In the genomic region with DNA sequence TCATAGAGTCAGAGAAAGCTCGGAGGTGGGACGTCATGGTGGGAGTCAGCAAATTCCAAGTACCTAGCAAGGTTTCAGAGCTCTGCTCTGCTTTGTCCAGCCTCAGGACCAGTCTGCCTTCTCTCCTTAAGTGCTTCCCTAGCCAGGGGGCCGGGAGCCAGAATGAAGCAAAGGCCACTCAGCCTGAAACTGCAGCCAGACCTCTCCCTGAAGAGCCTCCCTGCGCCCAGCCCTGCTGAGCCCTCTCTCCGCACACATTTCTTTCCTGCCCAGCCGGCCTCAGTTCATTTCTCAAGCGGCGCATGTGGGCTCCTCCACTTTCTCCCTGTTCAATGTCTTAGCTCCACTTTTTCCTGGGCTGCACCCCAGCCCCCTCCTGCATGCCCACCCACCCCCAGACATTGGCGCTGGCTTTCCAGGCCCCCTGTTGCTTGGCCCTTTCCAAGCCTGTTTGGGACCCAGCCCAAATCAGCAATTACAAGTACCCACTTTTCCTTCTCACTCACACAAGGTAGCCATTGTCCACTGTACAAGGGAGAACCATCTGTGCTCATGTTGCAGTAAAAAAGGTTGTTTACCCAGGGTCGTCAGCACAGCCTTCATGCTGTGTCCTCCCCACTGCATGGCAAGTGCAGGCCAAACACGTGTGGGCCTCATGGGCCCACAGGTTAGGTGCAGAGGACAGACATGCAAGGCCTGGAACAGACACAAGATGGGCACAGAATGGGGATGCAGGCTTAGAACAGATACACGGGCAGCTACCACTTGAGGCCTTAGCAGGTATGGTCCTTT, we compare ENCODE assay signal across 22 cellular contexts.
DNase-seq lines count a peak whose midpoint lies in the region; ATAC-seq and TF ChIP-seq lines count a peak whose summit lies in the region.
"Had no signal": no experiment of that assay in that cellular context is flagged by ENCODE, and none has a peak within 500 bp of the region (broad histone marks: within the 10 kb centered on the region; RNA-seq: fewer than 3 reads in every experiment).

No MANE protein-coding gene starts in this region.

- no peaks in the 10 kb centered on the region for H3K36me3 ChIP-seq in H7 (replicated peaks; ENCODE audit: control insufficient read depth, insufficient read depth, low read length)
- H3K36me3 ChIP-seq in CD8-positive, alpha-beta T cell (ENCODE audit: insufficient read depth, low read length): no peaks in the 10 kb centered on the region
- H3K36me3 ChIP-seq: tibial nerve had no signal

- peak; percentile 32 for DNase-seq in NCI-H748 (lab: John Stamatoyannopoulos, UW; ENCODE audit: unreplicated experiment)
- DNase-seq in NCI-H748 treated with DMSO at 0.1 percent for 48 hours (lab: John Stamatoyannopoulos, UW): no peak
- peak; percentile 36 for DNase-seq in H7
- peak; percentile 9 for DNase-seq in fibroblast of the aortic adventitia (ENCODE audit: low read depth)
- peak; percentile 64 for DNase-seq in sciatic nerve (ENCODE audit: low spot score)
- DNase-seq in OCI-M1 (lab: John Stamatoyannopoulos, UW): no peak
- no peak for DNase-seq in SIG-M5 (lab: John Stamatoyannopoulos, UW)
- no peak for DNase-seq in CD8-positive, alpha-beta T cell
- DNase-seq: activated gamma-delta T cell treated with Interleukin-2 at 50 U/mL for 16 hours; Caco-2; caudate nucleus; foreskin keratinocyte; naive B cell; NCI-H1930; stimulated activated naive CD4-positive, alpha-beta T cell had no signal

- CTCF ChIA-PET in CD8-positive, alpha-beta T cell (lab: Charles Lee): no interaction called here

- peak; percentile 70 for ATAC-seq in sciatic nerve
- no peak for ATAC-seq in CD8-positive, alpha-beta T cell
- ATAC-seq: foreskin keratinocyte had no signal

- H3K27ac Mint-ChIP-seq in CD8-positive, alpha-beta T cell: no peak overlapping the region
- H3K27ac Mint-ChIP-seq: B cell, memory B cell had no signal

- H3K27ac ChIP-seq in CD8-positive, alpha-beta T cell (ENCODE audit: low read depth, low read length): no peak overlapping the region
- H3K27ac ChIP-seq: foreskin keratinocyte, hepatocyte, KMS-11, RWPE1, skin epidermis, tibial nerve had no signal

- no peaks in the 10 kb centered on the region for H3K9me3 ChIP-seq in CD8-positive, alpha-beta T cell (ENCODE audit: low read length)
- H3K9me3 ChIP-seq: Caco-2, tibial nerve had no signal

- H3K36me3 Mint-ChIP-seq in CD8-positive, alpha-beta T cell: no peaks in the 10 kb centered on the region

- H3K27me3 ChIP-seq in H7 (ENCODE audit: control insufficient read depth, insufficient read depth, low read length): no peaks in the 10 kb centered on the region; the same call in none of the 2 replicates
- H3K27me3 ChIP-seq in CD8-positive, alpha-beta T cell (ENCODE audit: insufficient read depth, low read length): no peaks in the 10 kb centered on the region
- H3K27me3 ChIP-seq: hepatocyte, tibial nerve had no signal

- no peaks in the 10 kb centered on the region for H3K4me1 Mint-ChIP-seq in CD8-positive, alpha-beta T cell (ENCODE audit: low read depth)

- H3K27me3 Mint-ChIP-seq in CD8-positive, alpha-beta T cell (ENCODE audit: low read depth): peaks cover 14% of the 10 kb centered on the region

- no peak overlapping the region for H3K4me3 Mint-ChIP-seq in CD8-positive, alpha-beta T cell
- H3K4me3 Mint-ChIP-seq: B cell, memory B cell, naive B cell had no signal

- intact Hi-C loops in sciatic nerve (cut with DNase I): no loop called here
- intact Hi-C loops in CD8-positive, alpha-beta T cell (cut with DNase I, micrococcal nuclease): no loop called here

- no peaks in the 10 kb centered on the region for H3K9me3 Mint-ChIP-seq in CD8-positive, alpha-beta T cell

- no peaks in the 10 kb centered on the region for H3K4me1 ChIP-seq in CD8-positive, alpha-beta T cell (ENCODE audit: insufficient read depth, low read length)

- H3K4me3 ChIP-seq in H7 (ENCODE audit: insufficient read depth, low read depth, low read length) (no peak overlapping the region), fibroblast of the aortic adventitia (ENCODE audit: low read depth, low read length) (no peak overlapping the region)
- H3K4me3 ChIP-seq in CD8-positive, alpha-beta T cell (ENCODE audit: low read depth, low read length): no peak overlapping the region
- H3K4me3 ChIP-seq: hepatocyte, skin epidermis, tibial nerve had no signal

- POLR2A ChIA-PET in CD8-positive, alpha-beta T cell (lab: Charles Lee): no interaction called here

- TF ChIP-seq CTCF in fibroblast of the aortic adventitia (IDR thresholded peaks at IDR 0.05; ENCODE audit: insufficient read depth, low read length): no peak
- TF ChIP-seq CTCF in CD8-positive, alpha-beta T cell (IDR thresholded peaks at IDR 0.05): no peak

Comparison
In these comparisons a context has a peak if more than half of its experiments do, and no peak if none do; other contexts are left out.
1. DNase-seq: peak in NCI-H748 (single experiment), H7 (single experiment), fibroblast of the aortic adventitia (single experiment) and sciatic nerve (single experiment); none in NCI-H748 treated with DMSO at 0.1 percent for 48 hours (single experiment), OCI-M1 (single experiment), SIG-M5 (single experiment) and CD8-positive, alpha-beta T cell (0 of 7).